In the genomic region with DNA sequence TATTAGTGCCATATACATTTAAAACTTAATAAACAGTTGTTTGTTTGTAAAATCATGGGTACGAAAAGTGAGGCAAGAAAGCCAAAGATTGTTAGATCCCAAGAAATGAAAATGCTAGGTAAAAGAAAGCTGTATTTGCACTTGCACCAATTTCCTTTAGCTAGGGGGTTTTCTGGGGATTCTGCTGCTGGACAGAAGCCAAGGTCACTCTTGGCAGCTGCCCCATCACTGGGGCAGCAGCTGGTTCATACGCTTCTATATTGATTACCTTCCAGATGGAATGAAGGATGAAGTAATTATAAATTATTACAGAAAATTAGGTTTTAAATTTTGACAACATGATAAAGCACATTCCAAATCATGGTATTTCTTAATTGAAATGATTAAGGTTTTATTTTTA, we compare ENCODE assay signal across 20 cellular contexts.
"Had no signal": no experiment of that assay in that cellular context is flagged by ENCODE, and none has a peak within 500 bp of the region (broad histone marks: within the 10 kb centered on the region; RNA-seq: fewer than 3 reads in every experiment).

No MANE protein-coding gene starts in this region.

- ATAC-seq: activated CD8-positive, alpha-beta T cell treated with anti-CD3 and anti-CD28 coated beads, Interleukin-2, amount 10 ng/mL, durations not matched to agents 7 days and 5 days; gastroesophageal sphincter had no signal

- DNase-seq: activated CD4-positive, alpha-beta T cell treated with anti-CD3 and anti-CD28 coated beads, Interleukin-2, amount 10 ng/mL, durations not matched to agents 24 days and 14 days; activated CD4-positive, CD25-positive, alpha-beta regulatory T cell; activated CD8-positive, alpha-beta memory T cell treated with anti-CD3 and anti-CD28 coated beads, Interleukin-2, amount 50 U/mL, for 4 hours; activated CD8-positive, alpha-beta T cell treated with anti-CD3 and anti-CD28 coated beads, Interleukin-2, amount 10 ng/mL, durations not matched to agents 7 days and 5 days; activated effector memory CD4-positive, alpha-beta T cell treated with anti-CD3 and anti-CD28 coated beads, Interleukin-2, amount 50 U/mL, for 16 hours; activated T-cell treated with anti-CD3 and anti-CD28 coated beads, Interleukin-2, amount 50 U/mL, for 48 hours; adrenal gland; dermis blood vessel endothelial cell; erythroblast; midbrain; stimulated activated CD4-positive, alpha-beta T cell treated with anti-CD3 and anti-CD28 coated beads, Interleukin-15, amount 100 ng/mL, for 24 hours; stimulated activated CD4-positive, alpha-beta T cell treated with anti-CD3 and anti-CD28 coated beads, Interleukin-4, amount 100 ng/mL, for 1 hour; stimulated activated naive CD4-positive, alpha-beta T cell; uterus had no signal

- H3K36me3 ChIP-seq: adrenal gland, gastroesophageal sphincter, right atrium auricular region, tibial nerve, uterus had no signal

- H3K4me3 Mint-ChIP-seq: activated CD4-positive, alpha-beta T cell treated with anti-CD3 and anti-CD28 coated beads, Interleukin-2, amount 10 ng/mL, durations not matched to agents 24 days and 14 days; activated CD8-positive, alpha-beta T cell treated with anti-CD3 and anti-CD28 coated beads, Interleukin-2, amount 10 ng/mL, durations not matched to agents 7 days and 5 days; activated naive CD4-positive, alpha-beta T cell treated with anti-CD3 and anti-CD28 coated beads, Interleukin-2, amount 50 U/mL, for 24 hours had no signal

- H3K36me3 Mint-ChIP-seq: activated naive CD4-positive, alpha-beta T cell treated with anti-CD3 and anti-CD28 coated beads, Interleukin-2, amount 50 U/mL, for 24 hours had no signal

- H3K4me1 Mint-ChIP-seq: activated CD4-positive, alpha-beta T cell treated with anti-CD3 and anti-CD28 coated beads, Interleukin-2, amount 10 ng/mL, durations not matched to agents 24 days and 14 days; activated naive CD4-positive, alpha-beta T cell treated with anti-CD3 and anti-CD28 coated beads, Interleukin-2, amount 50 U/mL, for 24 hours had no signal

- H3K27me3 Mint-ChIP-seq: activated CD4-positive, alpha-beta T cell treated with anti-CD3 and anti-CD28 coated beads, Interleukin-2, amount 10 ng/mL, durations not matched to agents 24 days and 14 days; activated naive CD4-positive, alpha-beta T cell treated with anti-CD3 and anti-CD28 coated beads, Interleukin-2, amount 50 U/mL, for 24 hours had no signal

- H3K4me1 ChIP-seq: adrenal gland, gastroesophageal sphincter, right atrium auricular region, tibial nerve, uterus had no signal

- H3K4me3 ChIP-seq: adrenal gland, gastroesophageal sphincter, lung, right atrium auricular region, tibial nerve, uterus had no signal

- H3K27me3 ChIP-seq: adrenal gland, gastroesophageal sphincter, right atrium auricular region, tibial nerve, uterus had no signal

- H3K9me3 ChIP-seq: adrenal gland, gastroesophageal sphincter, right atrium auricular region, tibial nerve, uterus had no signal

- H3K27ac Mint-ChIP-seq: activated CD4-positive, alpha-beta T cell treated with anti-CD3 and anti-CD28 coated beads, Interleukin-2, amount 10 ng/mL, durations not matched to agents 24 days and 14 days; activated CD8-positive, alpha-beta T cell treated with anti-CD3 and anti-CD28 coated beads, Interleukin-2, amount 10 ng/mL, durations not matched to agents 7 days and 5 days; activated naive CD4-positive, alpha-beta T cell treated with anti-CD3 and anti-CD28 coated beads, Interleukin-2, amount 50 U/mL, for 24 hours; progenitor cell of endocrine pancreas had no signal
